In genomic region chr7:67392596-67393438, GRCh38 we compare ENCODE assay signal across 22 cellular contexts.
DNase-seq lines count a peak whose midpoint lies in the region; FAIRE-seq lines count a peak whose summit lies in the region.
"Had no signal": no experiment of that assay in that cellular context is flagged by ENCODE, and none has a peak within 500 bp of the region (broad histone marks: within the 10 kb centered on the region; RNA-seq: fewer than 3 reads in every experiment).

No MANE protein-coding gene starts in this region.

- DNase-seq in NCI-H1417 (lab: John Stamatoyannopoulos, UW) (peak in 2 of 3 experiments; percentile 51 to 58), NCI-H1417 treated with DMSO at 0.1 percent for 48 hours (lab: John Stamatoyannopoulos, UW) (no peak), NCI-H69 (lab: John Stamatoyannopoulos, UW) (peak; percentile 56), iPS-NIHi11 (ENCODE audit: low spot score) (peak; percentile 56), activated gamma-delta T cell (lab: John Stamatoyannopoulos, UW) (no peak), hepatic stellate cell (ENCODE audit: low spot score) (no peak), HTR-8/SVneo (ENCODE audit: insufficient read length, low spot score) (no peak)
- DNase-seq: activated CD4-positive, alpha-beta T cell treated with anti-CD3 and anti-CD28 coated beads for 4 hours; activated CD8-positive, alpha-beta memory T cell treated with anti-CD3 and anti-CD28 coated beads, Interleukin-2, amount 50 U/mL, for 4 hours; activated effector memory CD4-positive, alpha-beta T cell treated with Interleukin-2 at 50 U/mL for 16 hours; BE2C; GF-D8; GOT3; left cardiac atrium; NCI-H2029 treated with DMSO at 0.1 percent for 48 hours; stomach had no signal

- H3K27ac ChIP-seq in HUES48 (ENCODE audit: low read depth, low read length), result no peak overlapping the region
- H3K27ac ChIP-seq: skin epidermis, stomach had no signal

- H3K27me3 ChIP-seq in HUES48 (ENCODE audit: control insufficient read depth, insufficient read depth, low read length), result no peaks in the 10 kb centered on the region
- H3K27me3 ChIP-seq: BE2C had no signal

- peaks cover 10% of the 10 kb centered on the region; the same call in 1 of the 2 replicates for H3K4me1 ChIP-seq in HUES48 (ENCODE audit: control insufficient read depth, insufficient read depth, low read length)
- H3K4me1 ChIP-seq: BE2C, stomach had no signal

- peak overlapping the region; percentile 22; the same call in 1 of the 2 replicates for H3K4me3 ChIP-seq in HUES48 (ENCODE audit: low read depth, low read length)
- H3K4me3 ChIP-seq: skin epidermis, stomach had no signal

- 0 out of 2 replicates have a peak overlapping the region, but pooled peaks have one; percentile 52 for H3K9ac ChIP-seq in HUES48 (ENCODE audit: low read depth, low read length)

- FAIRE-seq in HTR-8/SVneo (lab: Jason Lieb, UNC), result no peak
- FAIRE-seq: A204.1, endothelial cell of umbilical vein, GM19239, TTC549 had no signal

- H3K36me3 ChIP-seq in HUES48 (ENCODE audit: control insufficient read depth, insufficient read depth, low read length), result no peaks in the 10 kb centered on the region
- H3K36me3 ChIP-seq: BE2C, stomach had no signal

- no peaks in the 10 kb centered on the region for H3K9me3 ChIP-seq in HUES48 (ENCODE audit: control insufficient read depth, insufficient read depth, low read length)
- H3K9me3 ChIP-seq: BE2C had no signal

Comparison
In these comparisons a context has a peak if more than half of its experiments do, and no peak if none do; other contexts are left out.
1. DNase-seq: peak in NCI-H1417 (2 of 3), NCI-H69 (single experiment) and iPS-NIHi11 (single experiment); none in NCI-H1417 treated with DMSO at 0.1 percent for 48 hours (single experiment), activated gamma-delta T cell (single experiment), hepatic stellate cell (single experiment) and HTR-8/SVneo (single experiment).